Comparison of ENCODE assay signal across 8 cellular contexts in genomic region chr20:31861346-31862156, GRCh38. TPM values are rescaled to one million over a fixed set of nuclear protein-coding genes. Genes with fewer than 3 reads are reported as not detected.
A peak's percentile ranks its signal among the peaks of the same experiment; 100 is the strongest.
DNase-seq lines count a peak whose midpoint lies in the region; ATAC-seq, FAIRE-seq and TF ChIP-seq lines count a peak whose summit lies in the region.

No MANE protein-coding gene starts in this region.

- WGBS in pancreas, 2 donors, result 3 to 6% methylated on average over 36 to 62 of the region's 62 CpGs

- H3K27me3 ChIP-seq in pancreas (peaks cover 0 to 2% (median 0%) of the 10 kb centered on the region in 4 donors), tibial artery (peaks cover 0 to 46% of the 10 kb centered on the region in 2 donors)

- H3K9me3 Mint-ChIP-seq in activated T-helper 2 cell treated with anti-CD3 and anti-CD28 coated beads, Interferon-gamma antibody, Interleukin-2, Interleukin-4, amounts not matched to agents 10 μg/mL and 5 μg/mL and 100 μg/mL, durations not matched to agents 14 hours and 24 hours and 36 hours, result no peaks in the 10 kb centered on the region

- peaks cover 37% of the 10 kb centered on the region for H3K27me3 Mint-ChIP-seq in activated T-helper 2 cell treated with anti-CD3 and anti-CD28 coated beads, Interferon-gamma antibody, Interleukin-2, Interleukin-4, amounts not matched to agents 10 μg/mL and 5 μg/mL and 100 μg/mL, durations not matched to agents 14 hours and 24 hours and 36 hours (ENCODE audit: low read depth)

- peak; percentile 99 for DNase-seq in HuH-7 (ENCODE audit: low spot score)
- peak; percentile 56 for DNase-seq in activated T-helper 2 cell treated with anti-CD3 and anti-CD28 coated beads, Interferon-gamma antibody, Interleukin-2, Interleukin-4, amounts not matched to agents 10 μg/mL and 5 μg/mL and 100 μg/mL, durations not matched to agents 14 hours and 24 hours and 36 hours (ENCODE audit: low spot score)
- DNase-seq in germinal center (ENCODE audit: low spot score), result peak; percentile 96
- peak in 5 of 6 donors; percentile 42 to 80 (median 51) for DNase-seq in pancreas
- DNase-seq in tibial artery, result no peak

- H3K36me3 ChIP-seq in ES-I3 (ENCODE audit: insufficient read depth, low read length) (no peaks in the 10 kb centered on the region), pancreas (no peaks in the 10 kb centered on the region), tibial artery (peaks cover 0 to 5% (median 0%) of the 10 kb centered on the region in 3 donors)

- H3K4me1 Mint-ChIP-seq in activated T-helper 2 cell treated with anti-CD3 and anti-CD28 coated beads, Interferon-gamma antibody, Interleukin-2, Interleukin-4, amounts not matched to agents 10 μg/mL and 5 μg/mL and 100 μg/mL, durations not matched to agents 14 hours and 24 hours and 36 hours (ENCODE audit: low read depth), result peaks cover 8% of the 10 kb centered on the region

- no peak for TF ChIP-seq CTCF in pancreas (IDR thresholded peaks at IDR 0.05)
- TF ChIP-seq CTCF in tibial artery (IDR thresholded peaks at IDR 0.05), result no peak

- no peaks in the 10 kb centered on the region for H3K9me3 ChIP-seq in ES-I3 (ENCODE audit: control insufficient read depth, insufficient read depth, low read length)
- H3K9me3 ChIP-seq in pancreas, result no peaks in the 10 kb centered on the region
- H3K9me3 ChIP-seq in tibial artery, result no peaks in the 10 kb centered on the region

- peak overlapping the region; percentile 73 for H3K9ac ChIP-seq in ES-I3 (ENCODE audit: low read depth, low read length)

- no peak overlapping the region for H3K27ac Mint-ChIP-seq in activated T-helper 2 cell treated with anti-CD3 and anti-CD28 coated beads, Interferon-gamma antibody, Interleukin-2, Interleukin-4, amounts not matched to agents 10 μg/mL and 5 μg/mL and 100 μg/mL, durations not matched to agents 14 hours and 24 hours and 36 hours

- ATAC-seq in pancreas (peak; percentile 75 to 83 (median 76)), HG02938 (IDR thresholded peaks at IDR 0.05; ENCODE audit: unreplicated experiment) (no peak)

- H3K4me1 ChIP-seq in ES-I3 (ENCODE audit: insufficient read depth, low read length) (peaks cover 5% of the 10 kb centered on the region; the same call in 1 of the 2 replicates), pancreas (peaks cover 0 to 10% (median 7%) of the 10 kb centered on the region in 3 donors), tibial artery (peaks cover 5 to 22% (median 16%) of the 10 kb centered on the region in 4 donors)

- intact Hi-C loops in activated T-helper 2 cell treated with anti-CD3 and anti-CD28 coated beads, Interferon-gamma antibody, Interleukin-2, Interleukin-4, amounts not matched to agents 10 μg/mL and 5 μg/mL and 100 μg/mL, durations not matched to agents 14 hours and 24 hours and 36 hours (cut with micrococcal nuclease), result no loop called here
- intact Hi-C loops in pancreas (cut with DNase I) (no loop called here), tibial artery (cut with DNase I; ENCODE audit: low total_unique reads) (no loop called here)

- no peaks in the 10 kb centered on the region for H3K36me3 Mint-ChIP-seq in activated T-helper 2 cell treated with anti-CD3 and anti-CD28 coated beads, Interferon-gamma antibody, Interleukin-2, Interleukin-4, amounts not matched to agents 10 μg/mL and 5 μg/mL and 100 μg/mL, durations not matched to agents 14 hours and 24 hours and 36 hours (ENCODE audit: low read depth)

- peak overlapping the region; percentile 56 for H3K4me3 Mint-ChIP-seq in activated T-helper 2 cell treated with anti-CD3 and anti-CD28 coated beads, Interferon-gamma antibody, Interleukin-2, Interleukin-4, amounts not matched to agents 10 μg/mL and 5 μg/mL and 100 μg/mL, durations not matched to agents 14 hours and 24 hours and 36 hours (ENCODE audit: low read depth)

- H3K4me3 ChIP-seq in pancreas (peak overlapping the region; percentile 7 to 72 (median 34)), tibial artery (peak overlapping the region; percentile 42 to 50)

- FAIRE-seq in pancreas (lab: Jason Lieb, UNC), result no peak

- no peak overlapping the region for H3K27ac ChIP-seq in pancreas
- no peak overlapping the region for H3K27ac ChIP-seq in tibial artery

TF ChIP-seq in PFSK-1, 5 proteins besides CTCF, POLR2A, EP300 and RAD21:
- TF ChIP-seq POLR2AphosphoS5 (IDR thresholded peaks at IDR 0.05; ENCODE audit: low read depth, low read length), result no peak
- TF ChIP-seq SIN3A (IDR thresholded peaks at IDR 0.05; ENCODE audit: borderline replicate concordance, insufficient read depth, low read length), result no peak
- peak; percentile 76 for TF ChIP-seq FOXP2 (optimal IDR thresholded peaks at IDR 0.05; ENCODE audit: borderline replicate concordance, extremely low read depth, extremely low read length, insufficient read depth)
- no peak for TF ChIP-seq REST (IDR thresholded peaks at IDR 0.05; ENCODE audit: insufficient read depth in 1 of 2, low read depth in 2 of 2, low read length in 2 of 2)
- TF ChIP-seq TAF1 (IDR thresholded peaks at IDR 0.05; ENCODE audit: borderline replicate concordance, insufficient read depth, low read length), result no peak

RNA-seq across cellular contexts. Expression of gene DUSP15, which starts 8.8 kb away (rescaled TPM):
- polyA plus RNA-seq in PFSK-1 (2012; ENCODE audit: insufficient read length, low read depth), result 0.51 TPM
- not detected in 2 replicates for total RNA-seq in activated T-helper 2 cell treated with anti-CD3 and anti-CD28 coated beads, Interferon-gamma antibody, Interleukin-2, Interleukin-4, amounts not matched to agents 10 μg/mL and 5 μg/mL and 100 μg/mL, durations not matched to agents 14 hours and 24 hours and 36 hours
- 1 to 10 TPM in 3 of 6 donors, under 1 TPM in 3; 0.35 to 1.6 (median 1.1) TPM for total RNA-seq in pancreas
- 1 to 10 TPM; 2.5 to 4.3 TPM for polyA plus RNA-seq in pancreas

RNA-seq across cellular contexts. Expression of gene TTLL9, which starts 8.9 kb away (rescaled TPM):
- polyA plus RNA-seq in PFSK-1 (2012; ENCODE audit: insufficient read length, low read depth), result not detected
- not detected in 2 replicates for total RNA-seq in activated T-helper 2 cell treated with anti-CD3 and anti-CD28 coated beads, Interferon-gamma antibody, Interleukin-2, Interleukin-4, amounts not matched to agents 10 μg/mL and 5 μg/mL and 100 μg/mL, durations not matched to agents 14 hours and 24 hours and 36 hours
- total RNA-seq in pancreas, result under 1 TPM in 5 of 6 donors, not detected in 1; 0.14 to 0.41 (median 0.29) TPM
- polyA plus RNA-seq in pancreas, result 1 to 10 TPM in 1 of 2 donors, under 1 TPM in 1; 0.68 to 1.4 TPM

RNA-seq across cellular contexts. Expression of gene FOXS1, which starts 16.1 kb away (rescaled TPM):
- polyA plus RNA-seq in PFSK-1 (2012; ENCODE audit: insufficient read length, low read depth), result 8.9 TPM
- total RNA-seq in activated T-helper 2 cell treated with anti-CD3 and anti-CD28 coated beads, Interferon-gamma antibody, Interleukin-2, Interleukin-4, amounts not matched to agents 10 μg/mL and 5 μg/mL and 100 μg/mL, durations not matched to agents 14 hours and 24 hours and 36 hours, result not detected in 2 replicates
- 1 to 10 TPM in 1 of 6 donors, under 1 TPM in 3, not detected in 2; 0.16 to 1.1 (median 0.53) TPM for total RNA-seq in pancreas
- 1 to 10 TPM in 1 of 2 donors, under 1 TPM in 1; 0.91 to 1.7 TPM for polyA plus RNA-seq in pancreas

RNA-seq across cellular contexts. Expression of gene MYLK2, which starts 42.4 kb away (rescaled TPM):
- 6.5 TPM for polyA plus RNA-seq in PFSK-1 (2012; ENCODE audit: insufficient read length, low read depth)
- 0.27 and 0.51 TPM in 2 replicates for total RNA-seq in activated T-helper 2 cell treated with anti-CD3 and anti-CD28 coated beads, Interferon-gamma antibody, Interleukin-2, Interleukin-4, amounts not matched to agents 10 μg/mL and 5 μg/mL and 100 μg/mL, durations not matched to agents 14 hours and 24 hours and 36 hours
- 10 to 100 TPM in 1 of 6 donors, 1 to 10 TPM in 5; 1.8 to 10.8 (median 3.8) TPM for total RNA-seq in pancreas
- 1 to 10 TPM; 3.8 to 4.8 TPM for polyA plus RNA-seq in pancreas

Comparison
In these comparisons a context has a peak if more than half of its experiments do, and no peak if none do; other contexts are left out.
1. DNase-seq: peak in HuH-7 (single experiment), activated T-helper 2 cell treated with anti-CD3 and anti-CD28 coated beads, Interferon-gamma antibody, Interleukin-2, Interleukin-4, amounts not matched to agents 10 μg/mL and 5 μg/mL and 100 μg/mL, durations not matched to agents 14 hours and 24 hours and 36 hours (single experiment), germinal center (single experiment) and pancreas (5 of 6); none in tibial artery (0 of 2).